Comparison of ENCODE assay signal across 16 cellular contexts in genomic region chr5:127891942-127892341, GRCh38.
DNase-seq lines count a peak whose midpoint lies in the region; ATAC-seq, FAIRE-seq and TF ChIP-seq lines count a peak whose summit lies in the region.
"Had no signal": no experiment of that assay in that cellular context is flagged by ENCODE, and none has a peak within 500 bp of the region (broad histone marks: within the 10 kb centered on the region; RNA-seq: fewer than 3 reads in every experiment).

No MANE protein-coding gene starts in this region.

- no peak for ATAC-seq in IMR-90 (ENCODE audit: low read depth)
- no peak for ATAC-seq in activated T-helper 17 cell treated with anti-CD3 and anti-CD28 coated beads, Interleukin-2, amount 50 U/mL, for 72 hours (replicated peaks)
- ATAC-seq in HG02870 (IDR thresholded peaks at IDR 0.05; ENCODE audit: unreplicated experiment), result no peak
- no peak for ATAC-seq in HG02678 (IDR thresholded peaks at IDR 0.05; ENCODE audit: unreplicated experiment)

- no peak for TF ChIP-seq RAD21 in IMR-90 (IDR thresholded peaks at IDR 0.05; ENCODE audit: low read length)

- H3K4me3 Mint-ChIP-seq in Calu3 (ENCODE audit: low read depth, unreplicated experiment), result no peak overlapping the region
- H3K4me3 Mint-ChIP-seq in activated T-helper 17 cell treated with anti-CD3 and anti-CD28 coated beads, Interleukin-2, amount 50 U/mL, for 72 hours, result no peak overlapping the region

- no peak overlapping the region for H2BK15ac ChIP-seq in IMR-90 (ENCODE audit: low read depth, low read length)

- peaks cover 2% of the 10 kb centered on the region; the same call in 1 of the 2 replicates for H3K4me1 ChIP-seq in IMR-90 (ENCODE audit: control insufficient read depth, insufficient read depth, low read length)
- H3K4me1 ChIP-seq in keratinocyte (ENCODE audit: control insufficient read depth, extremely low read depth, insufficient read depth, low read length), result peaks cover 20% of the 10 kb centered on the region
- H3K4me1 ChIP-seq in Karpas-422 (ENCODE audit: low read length), result peaks cover 20% of the 10 kb centered on the region
- H3K4me1 ChIP-seq: Caco-2 had no signal

- H3K36me3 ChIP-seq in IMR-90 (ENCODE audit: control insufficient read depth, insufficient read depth, low read length), result no peaks in the 10 kb centered on the region
- H3K36me3 ChIP-seq in keratinocyte (ENCODE audit: control insufficient read depth in 2 of 2, extremely low read depth in 1 of 2, insufficient read depth in 2 of 2, low read length in 2 of 2), result no peaks in the 10 kb centered on the region
- H3K36me3 ChIP-seq in Karpas-422 (ENCODE audit: insufficient read depth, low read length), result no peaks in the 10 kb centered on the region; the same call in 1 of the 2 replicates
- H3K36me3 ChIP-seq: SJCRH30 had no signal

- POLR2A ChIA-PET in IMR-90 (lab: Charles Lee; ENCODE audit: unreplicated experiment), result interaction anchor here (0.6 kb wide), 1 partner anchor 149 kb away, joined by 8 read pairs; no protein-coding TSS in a partner anchor

- H3K4me1 Mint-ChIP-seq in Calu3 (ENCODE audit: low read depth, unreplicated experiment), result peaks cover 45% of the 10 kb centered on the region
- H3K4me1 Mint-ChIP-seq in activated T-helper 17 cell treated with anti-CD3 and anti-CD28 coated beads, Interleukin-2, amount 50 U/mL, for 72 hours, result peaks cover 17% of the 10 kb centered on the region

- peaks cover 5% of the 10 kb centered on the region for H3K9me3 Mint-ChIP-seq in Calu3 (ENCODE audit: low read depth, unreplicated experiment)
- H3K9me3 Mint-ChIP-seq in activated T-helper 17 cell treated with anti-CD3 and anti-CD28 coated beads, Interleukin-2, amount 50 U/mL, for 72 hours, result no peaks in the 10 kb centered on the region

- no peak overlapping the region for H2BK120ac ChIP-seq in IMR-90 (ENCODE audit: low read depth, low read length)

- no peak overlapping the region for H3K18ac ChIP-seq in IMR-90 (ENCODE audit: low read depth, low read length)

- H3K56ac ChIP-seq in IMR-90 (ENCODE audit: extremely low read depth, insufficient read depth, low read length), result no peak overlapping the region

- H3K27me3 Mint-ChIP-seq in Calu3 (ENCODE audit: unreplicated experiment), result no peaks in the 10 kb centered on the region
- H3K27me3 Mint-ChIP-seq in activated T-helper 17 cell treated with anti-CD3 and anti-CD28 coated beads, Interleukin-2, amount 50 U/mL, for 72 hours, result peaks cover 3% of the 10 kb centered on the region

- no peak overlapping the region for H3K27ac ChIP-seq in IMR-90 (ENCODE audit: insufficient read depth, low read length)
- H3K27ac ChIP-seq in keratinocyte (ENCODE audit: control insufficient read depth, insufficient read depth, low read length), result no peak overlapping the region
- H3K27ac ChIP-seq in Karpas-422 (ENCODE audit: low read length), result no peak overlapping the region
- H3K27ac ChIP-seq: SJCRH30 had no signal

- CTCF ChIA-PET in Calu3 (lab: Charles Lee), result interaction anchor here (0.6 to 1.9 kb wide), 17 partner anchors 10 to 191 kb away, joined by 3 to 14 read pairs (median 4); no protein-coding TSS in a partner anchor
- CTCF ChIA-PET in IMR-90 (lab: Yijun Ruan, JAX), result interaction anchor here (1.7 kb wide), 1 partner anchor 14 kb away, joined by 5 read pairs; no protein-coding TSS in a partner anchor

- dilution Hi-C loops in IMR-90 (cut with HindIII; ENCODE audit: low sequenced_read_pairs, unreplicated experiment), result no loop called here
- dilution Hi-C loops in keratinocyte (cut with MboI; ENCODE audit: extremely low pct_ligation_motif_present, low sequenced_read_pairs), result no loop called here

- no peaks in the 10 kb centered on the region for H3K9me2 ChIP-seq in Karpas-422 (replicated peaks; ENCODE audit: insufficient read depth, low read length)

- H3K79me2 ChIP-seq in keratinocyte (ENCODE audit: control insufficient read depth, insufficient read depth, low read length) (no peaks in the 10 kb centered on the region), Karpas-422 (ENCODE audit: low read length) (no peaks in the 10 kb centered on the region)

- H3K27me3 ChIP-seq in IMR-90 (ENCODE audit: control insufficient read depth, insufficient read depth, low read length) (no peaks in the 10 kb centered on the region), keratinocyte (ENCODE audit: control insufficient read depth, extremely low read depth, insufficient read depth, low read length) (no peaks in the 10 kb centered on the region), Karpas-422 (ENCODE audit: low read length) (no peaks in the 10 kb centered on the region)
- H3K27me3 ChIP-seq: SJCRH30 had no signal

- in situ Hi-C loops in IMR-90 (cut with MboI; ENCODE audit: low sequenced_read_pairs), result loop anchor here (25.0 kb wide), 1 partner anchor 330 kb away; no protein-coding TSS in a partner anchor

- H2AK5ac ChIP-seq in IMR-90 (ENCODE audit: low read depth, low read length), result no peak overlapping the region

- no peak overlapping the region for H4K5ac ChIP-seq in IMR-90 (ENCODE audit: low read depth, low read length)

- intact Hi-C loops in Calu3 (cut with micrococcal nuclease; ENCODE audit: unreplicated experiment), result loop anchor here (2.0 kb wide), 1 partner anchor 67 kb away; no protein-coding TSS in a partner anchor
- intact Hi-C loops in IMR-90 (cut with micrococcal nuclease), result no loop called here

- H3K9me1 ChIP-seq in IMR-90 (ENCODE audit: insufficient read depth, low read length), result peaks cover 5% of the 10 kb centered on the region; the same call in 1 of the 2 replicates
- no peaks in the 10 kb centered on the region for H3K9me1 ChIP-seq in keratinocyte (ENCODE audit: control insufficient read depth, extremely low read depth, insufficient read depth, low read length)

- H3K79me1 ChIP-seq in IMR-90 (ENCODE audit: low read depth in 1 of 2, low read length in 2 of 2), result no peaks in the 10 kb centered on the region

- no peak overlapping the region for H4K8ac ChIP-seq in IMR-90 (ENCODE audit: low read depth in 2 of 2, low read length in 2 of 2)

- no peak overlapping the region for H2BK20ac ChIP-seq in IMR-90 (ENCODE audit: low read depth, low read length)

- no peak overlapping the region for H2AK9ac ChIP-seq in IMR-90 (replicated peaks; ENCODE audit: low read depth, low read length, poor library complexity)

- H3K9me3 ChIP-seq in IMR-90 (ENCODE audit: control insufficient read depth, insufficient read depth, low read length), result no peaks in the 10 kb centered on the region
- H3K9me3 ChIP-seq in keratinocyte (ENCODE audit: control insufficient read depth, low read depth, low read length), result no peaks in the 10 kb centered on the region
- H3K9me3 ChIP-seq in Karpas-422 (ENCODE audit: low read length), result no peaks in the 10 kb centered on the region
- H3K9me3 ChIP-seq: Caco-2, SJCRH30 had no signal

- TF ChIP-seq CTCF in Calu3 (IDR thresholded peaks at IDR 0.05; ENCODE audit: unreplicated experiment) (no peak), IMR-90 (conservative IDR thresholded peaks at IDR 0.05; ENCODE audit: low read depth, low read length) (no peak), keratinocyte (optimal IDR thresholded peaks at IDR 0.05 in 1 of 3, IDR thresholded peaks at IDR 0.05 in 1 of 3, conservative IDR thresholded peaks at IDR 0.05 in 1 of 3; ENCODE audit: extremely low read depth in 1 of 3, insufficient read depth in 2 of 3, low read length in 3 of 3) (no peak)

- H3K14ac ChIP-seq in IMR-90 (replicated peaks; ENCODE audit: low read depth, low read length), result no peak overlapping the region

- H2BK5ac ChIP-seq in IMR-90 (ENCODE audit: low read depth, low read length, poor library complexity, severe bottlenecking), result no peak overlapping the region

- H3K23ac ChIP-seq in IMR-90 (ENCODE audit: low read depth, low read length), result no peak overlapping the region

- FAIRE-seq in keratinocyte (lab: Jason Lieb, UNC), result no peak

- no peak for TF ChIP-seq POLR2A in IMR-90 (IDR thresholded peaks at IDR 0.05; ENCODE audit: low read depth, low read length)

- H3K4ac ChIP-seq in IMR-90 (ENCODE audit: low read depth, low read length), result no peak overlapping the region

- DNase-seq in Calu3, result no peak
- DNase-seq in IMR-90, result no peak
- DNase-seq in keratinocyte (ENCODE audit: low read depth, low spot score), result no peak
- DNase-seq in activated CD4-positive, alpha-beta T cell treated with anti-CD3 and anti-CD28 coated beads for 48 hours, result no peak
- DNase-seq in Karpas-422, result no peak
- DNase-seq: AML-193, Caco-2, H7, NCI-H1092, NCI-H2107, NCI-H446 treated with DMSO at 0.1 percent for 48 hours, NCI-H774, SJCRH30 had no signal

- no peak overlapping the region for H3K4me3 ChIP-seq in IMR-90 (ENCODE audit: insufficient read depth, low read depth, low read length)
- H3K4me3 ChIP-seq in keratinocyte (ENCODE audit: control insufficient read depth in 2 of 3, extremely low read depth in 1 of 3, insufficient read depth in 2 of 3, low read depth in 1 of 3, low read length in 3 of 3), result no peak overlapping the region
- H3K4me3 ChIP-seq in Karpas-422 (ENCODE audit: low read length), result no peak overlapping the region

- H3K4me2 ChIP-seq in IMR-90 (ENCODE audit: low read depth, low read length) (no peak overlapping the region), keratinocyte (ENCODE audit: control insufficient read depth, extremely low read depth, insufficient read depth, low read depth, low read length) (peak overlapping the region; percentile 72), Karpas-422 (ENCODE audit: low read depth, low read length, poor library complexity, severe bottlenecking) (no peak overlapping the region)

- H4K91ac ChIP-seq in IMR-90 (ENCODE audit: insufficient read depth, low read depth, low read length), result no peak overlapping the region

- H3K36me3 Mint-ChIP-seq in Calu3 (ENCODE audit: insufficient read depth, unreplicated experiment), result peaks cover 15% of the 10 kb centered on the region
- H3K36me3 Mint-ChIP-seq in activated T-helper 17 cell treated with anti-CD3 and anti-CD28 coated beads, Interleukin-2, amount 50 U/mL, for 72 hours (ENCODE audit: low read depth), result no peaks in the 10 kb centered on the region

- BruUV-seq in Calu3 (replicated peaks; lab: Mats Ljungman, UMichigan) (no TSS peak), IMR-90 (replicated peaks; lab: Mats Ljungman, UMichigan) (no TSS peak)

- H4K20me1 ChIP-seq in IMR-90 (ENCODE audit: insufficient read depth, low read length), result no peaks in the 10 kb centered on the region
- no peaks in the 10 kb centered on the region for H4K20me1 ChIP-seq in keratinocyte (ENCODE audit: control insufficient read depth, extremely low read depth, insufficient read depth, low read length)
- H4K20me1 ChIP-seq in Karpas-422 (ENCODE audit: insufficient read depth, low read depth, low read length), result no peaks in the 10 kb centered on the region

- H2AFZ ChIP-seq in IMR-90 (replicated peaks; ENCODE audit: low read length, poor library complexity), result no peak overlapping the region
- H2AFZ ChIP-seq in keratinocyte (ENCODE audit: control insufficient read depth, low read length), result no peak overlapping the region
- no peak overlapping the region for H2AFZ ChIP-seq in Karpas-422 (ENCODE audit: low read length)

- no peak overlapping the region for H3K9ac ChIP-seq in IMR-90 (ENCODE audit: low read depth, low read length)
- H3K9ac ChIP-seq in keratinocyte (ENCODE audit: control insufficient read depth, extremely low read depth, insufficient read depth, low read length), result no peak overlapping the region
- H3K9ac ChIP-seq in Karpas-422 (ENCODE audit: low read length), result no peak overlapping the region

- no CpG with 5 or more reads among the region's 1 CpG for WGBS in IMR-90 (ENCODE audit: extremely low coverage in 2 of 2, insufficient read length in 1 of 2), 2 experiments

- H3K27ac Mint-ChIP-seq in Calu3 (ENCODE audit: unreplicated experiment), result peak overlapping the region; percentile 57
- peak overlapping the region; percentile 52 for H3K27ac Mint-ChIP-seq in activated T-helper 17 cell treated with anti-CD3 and anti-CD28 coated beads, Interleukin-2, amount 50 U/mL, for 72 hours
